Comparison of ENCODE assay signal across 15 cellular contexts in the genomic region with DNA sequence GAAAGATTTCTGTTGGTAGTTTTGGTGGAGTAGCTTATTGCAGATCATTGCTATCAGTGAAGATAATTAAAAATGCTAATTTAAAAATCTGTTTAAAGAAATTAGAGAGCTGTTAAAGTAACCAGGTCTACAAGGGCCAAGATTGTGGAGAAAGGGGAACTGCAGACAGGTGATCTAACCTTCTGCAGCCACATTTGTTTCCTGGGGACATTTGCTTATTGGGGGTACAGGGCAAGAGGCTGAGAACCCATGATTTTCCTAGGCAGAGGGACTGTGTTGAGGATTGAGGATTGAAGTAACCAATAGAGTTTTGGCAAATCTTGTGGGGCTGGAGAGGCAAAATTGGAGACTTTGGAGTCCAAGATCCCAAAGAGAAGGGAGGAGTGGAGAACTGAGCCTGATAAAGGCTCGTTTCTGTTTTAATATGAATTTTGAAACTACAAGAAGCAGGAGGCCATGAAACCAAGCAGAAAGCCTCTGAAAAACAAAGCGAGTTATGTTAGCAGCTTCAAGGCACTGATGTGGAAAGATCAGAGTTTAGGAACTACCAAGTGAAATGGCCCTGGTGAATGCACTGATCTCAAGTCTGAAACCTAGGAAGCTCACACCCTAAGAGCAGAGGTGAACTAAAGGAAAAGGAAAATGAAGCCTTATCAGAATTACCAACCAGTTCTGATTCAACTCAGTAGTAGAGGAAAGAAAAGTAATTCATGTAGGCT.
"Had no signal": no experiment of that assay in that cellular context is flagged by ENCODE, and none has a peak within 500 bp of the region (broad histone marks: within the 10 kb centered on the region; RNA-seq: fewer than 3 reads in every experiment).

No MANE protein-coding gene starts in this region.

- H3K27me3 Mint-ChIP-seq: type B pancreatic cell had no signal

- H3K27ac Mint-ChIP-seq: activated CD8-positive, alpha-beta T cell treated with anti-CD3 and anti-CD28 coated beads, Interleukin-2, amount 10 ng/mL, durations not matched to agents 7 days and 5 days; activated T-helper 1 cell treated with anti-CD3 and anti-CD28 coated beads, Interleukin-12 subunit alpha, Interleukin-12 subunit beta, Interleukin-2, Interleukin-4 antibody, amounts not matched to agents 30 ng/mL and 10 ng/mL and 1 ng/mL, durations not matched to agents 14 hours and 24 hours and 36 hours; natural killer cell; type B pancreatic cell had no signal

- H3K4me1 Mint-ChIP-seq: natural killer cell had no signal

- FAIRE-seq: astrocyte, endometrium had no signal

- H3K4me3 Mint-ChIP-seq: activated CD8-positive, alpha-beta T cell treated with anti-CD3 and anti-CD28 coated beads, Interleukin-2, amount 10 ng/mL, durations not matched to agents 7 days and 5 days; activated T-helper 1 cell treated with anti-CD3 and anti-CD28 coated beads, Interleukin-12 subunit alpha, Interleukin-12 subunit beta, Interleukin-2, Interleukin-4 antibody, amounts not matched to agents 30 ng/mL and 10 ng/mL and 1 ng/mL, durations not matched to agents 14 hours and 24 hours and 36 hours; natural killer cell; type B pancreatic cell had no signal

- ATAC-seq: activated CD8-positive, alpha-beta T cell treated with anti-CD3 and anti-CD28 coated beads, Interleukin-2, amount 10 ng/mL, durations not matched to agents 7 days and 5 days; esophagus mucosa; natural killer cell; stimulated activated naive CD8-positive, alpha-beta T cell treated with anti-CD3 and anti-CD28 coated beads, Interleukin-15, Interleukin-2, amounts not matched to agents 100 U/mL and 50 U/mL, for 24 hours had no signal

- DNase-seq: activated CD4-positive, alpha-beta T cell treated with anti-CD3 and anti-CD28 coated beads for 4 hours; activated CD8-positive, alpha-beta T cell treated with anti-CD3 and anti-CD28 coated beads, Interleukin-2, amount 10 ng/mL, durations not matched to agents 7 days and 5 days; activated naive CD4-positive, alpha-beta T cell treated with Interleukin-2 at 50 U/mL for 16 hours; hypothalamus; natural killer cell; occipital lobe; stimulated activated CD4-positive, alpha-beta T cell treated with anti-CD3 and anti-CD28 coated beads, Interleukin-12 subunit alpha, Interleukin-12 subunit beta, amount 100 ng/mL, for 4 hours; stimulated activated naive CD8-positive, alpha-beta T cell treated with anti-CD3 and anti-CD28 coated beads, Interleukin-15, Interleukin-2, amounts not matched to agents 100 U/mL and 50 U/mL, for 24 hours had no signal

- H3K4me3 ChIP-seq: lung, suprapubic skin had no signal

- H3K36me3 Mint-ChIP-seq: natural killer cell, type B pancreatic cell had no signal
